Comparison of ENCODE assay signal across 9 cellular contexts in the genomic region with DNA sequence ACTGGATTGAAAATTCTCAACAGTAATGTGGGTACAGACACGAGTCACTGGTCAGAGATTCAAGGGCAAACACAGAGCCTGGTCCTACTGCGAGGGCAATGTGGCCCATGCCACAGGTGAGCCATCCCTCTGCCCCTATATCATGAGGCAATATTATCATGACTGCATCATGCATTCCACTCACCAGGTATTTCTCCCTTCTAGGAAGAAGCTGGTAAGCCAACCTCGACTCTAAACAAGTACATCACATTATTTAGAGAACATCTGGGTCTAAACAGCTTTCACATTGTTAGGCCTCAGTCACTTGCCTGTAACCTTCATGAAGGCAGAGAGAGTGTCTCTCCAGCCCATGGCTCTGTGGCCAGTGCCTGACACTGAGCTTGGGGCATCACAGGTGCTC.
"Had no signal": no experiment of that assay in that cellular context is flagged by ENCODE, and none has a peak within 500 bp of the region (broad histone marks: within the 10 kb centered on the region; RNA-seq: fewer than 3 reads in every experiment).

No MANE protein-coding gene starts in this region.

- H3K4me3 Mint-ChIP-seq: HFFc6 had no signal

- H3K9me3 ChIP-seq: HAP-1 had no signal

- ATAC-seq: HCT116, K562 had no signal

- H3K4me3 ChIP-seq: GM23248, HAP-1, K562 had no signal

- H3K36me3 ChIP-seq: HAP-1 had no signal

- H2AFZ ChIP-seq: GM23248 had no signal

- DNase-seq: GM23248, GOT3, H7, HFFc6, IMR-90 had no signal

- H3K4me1 ChIP-seq: HAP-1 had no signal

- H3K9me3 Mint-ChIP-seq: HFFc6 had no signal

- H3K27ac ChIP-seq: GM23248, HL-60 had no signal

- H3K27ac Mint-ChIP-seq: HFFc6 had no signal

- H3K9ac ChIP-seq: GM23248 had no signal
